ENCODE assay signal across 1 cellular context in genomic region chr7:139133335-139134139, GRCh38.
TF ChIP-seq lines count a peak whose summit lies in the region.

No MANE protein-coding gene starts in this region.

TF ChIP-seq in A549, 52 proteins besides CTCF, POLR2A, EP300 and RAD21 (continued from another document):
- TF ChIP-seq HMGXB4 (CRISPR knock-in tag; IDR thresholded peaks at IDR 0.05; ENCODE audit: borderline replicate concordance) (no peak), PBX3 (IDR thresholded peaks at IDR 0.05) (peak; percentile 66; the same call in 1 of the 2 replicates), HOXB5 (CRISPR knock-in tag; IDR thresholded peaks at IDR 0.05) (peak; percentile 68; the same call in 1 of the 2 replicates), BHLHE40 (IDR thresholded peaks at IDR 0.05; ENCODE audit: low read depth, low read length) (0 out of 2 replicates have a peak, but pooled peaks have one; percentile 47), PHF8 (IDR thresholded peaks at IDR 0.05; ENCODE audit: borderline replicate concordance, low read depth) (peak; percentile 74; the same call in 1 of the 2 replicates), EHF (CRISPR knock-in tag; IDR thresholded peaks at IDR 0.05) (peak; percentile 39; the same call in 1 of the 2 replicates), FOSL2 (IDR thresholded peaks at IDR 0.05) (no peak), FOSL2 (CRISPR knock-in tag; IDR thresholded peaks at IDR 0.05) (peak; percentile 43), TP53 (CRISPR knock-in tag; IDR thresholded peaks at IDR 0.05) (no peak), RCOR1 (IDR thresholded peaks at IDR 0.05; ENCODE audit: low read depth, low read length) (no peak), SMC3 (IDR thresholded peaks at IDR 0.05) (peak; percentile 35; the same call in 2 of the 3 replicates), JUN (IDR thresholded peaks at IDR 0.05) (peak in 1 of 2 experiments; percentile 89; a peak in 3 of 5 replicates), ZC3H11A (IDR thresholded peaks at IDR 0.05) (peak; percentile 26; the same call in 1 of the 2 replicates), GATA3 (IDR thresholded peaks at IDR 0.05; ENCODE audit: borderline replicate concordance) (peak; percentile 8; the same call in 1 of the 2 replicates), BCL3 (IDR thresholded peaks at IDR 0.05) (peak; percentile 70; the same call in 1 of the 3 replicates)
